35 cellular contexts compared by ENCODE assay signal in genomic region chr4:77650787-77651186, GRCh38. TPM values are rescaled to one million over a fixed set of nuclear protein-coding genes. Genes with fewer than 3 reads are reported as not detected.
"Had no signal": no experiment of that assay in that cellular context is flagged by ENCODE, and none has a peak within 500 bp of the region (broad histone marks: within the 10 kb centered on the region; RNA-seq: fewer than 3 reads in every experiment).

No MANE protein-coding gene starts in this region.

- H3K4me2 ChIP-seq: neural progenitor cell had no signal

- H3K4me1 Mint-ChIP-seq: immature natural killer cell; mesothelial cell of epicardium; natural killer cell; stimulated activated naive CD8-positive, alpha-beta T cell treated with anti-CD3 and anti-CD28 coated beads, Interleukin-15, amount 100 ng/mL, for 72 hours had no signal

- H3K4me3 ChIP-seq: left lung, lower lobe of right lung, neural progenitor cell, tibial nerve, uterus had no signal

- H3K9me3 ChIP-seq: neutrophil had no signal

- H3K27ac Mint-ChIP-seq: immature natural killer cell; mesothelial cell of epicardium; natural killer cell; progenitor cell of endocrine pancreas; stimulated activated memory B cell treated with anti-CD40 and anti-IgM and Interleukin-4, amounts not matched to agents 10 μg/mL and 1 μg/mL and 100 μg/mL, for 72 hours; stimulated activated naive CD8-positive, alpha-beta T cell treated with anti-CD3 and anti-CD28 coated beads, Interleukin-15, amount 100 ng/mL, for 72 hours; type B pancreatic cell had no signal

- H2AFZ ChIP-seq: neural progenitor cell had no signal

- H3K27me3 ChIP-seq: left lung, neural progenitor cell, neutrophil, tibial nerve, uterus had no signal

- ATAC-seq: left colon; lower lobe of right lung; natural killer cell; right cardiac atrium; sciatic nerve; stimulated activated memory B cell treated with anti-CD40 and anti-IgM and Interleukin-4, amounts not matched to agents 10 μg/mL and 1 μg/mL and 100 μg/mL, for 72 hours; stimulated activated naive CD8-positive, alpha-beta T cell treated with anti-CD3 and anti-CD28 coated beads, Interleukin-15, amount 100 ng/mL, for 72 hours had no signal

- H3K27ac ChIP-seq: left lung, lower lobe of right lung, neural progenitor cell, neutrophil, uterus had no signal

- H3K9ac ChIP-seq: neural progenitor cell had no signal

- H3K36me3 Mint-ChIP-seq: immature natural killer cell, neural progenitor cell, type B pancreatic cell had no signal

- H3K27me3 Mint-ChIP-seq: stimulated activated naive CD8-positive, alpha-beta T cell treated with anti-CD3 and anti-CD28 coated beads, Interleukin-15, amount 100 ng/mL, for 72 hours; type B pancreatic cell had no signal

- H3K4me1 ChIP-seq: lower lobe of right lung, neural progenitor cell, uterus had no signal

- DNase-seq: hypothalamus; immature natural killer cell; kidney; left colon; left lung; lower lobe of right lung; mammary epithelial cell; mesendoderm; naive B cell; natural killer cell; nephron progenitor cell; occipital lobe; retina; right cardiac atrium; small intestine; stimulated activated CD4-positive, alpha-beta T cell treated with anti-CD3 and anti-CD28 coated beads, Interleukin-1b, Interleukin-23, amount 100 ng/mL, for 48 hours; stimulated activated CD4-positive, alpha-beta T cell treated with anti-CD3 and anti-CD28 coated beads, Interleukin-2, amount 100 ng/mL, for 48 hours; stimulated activated CD4-positive, alpha-beta T cell treated with anti-CD3 and anti-CD28 coated beads, Interleukin-4, amount 100 ng/mL, for 4 hours; stimulated activated CD8-positive, alpha-beta memory T cell treated with anti-CD3 and anti-CD28 coated beads, Interleukin-4, amount 100 ng/mL, for 48 hours; stimulated activated naive CD4-positive, alpha-beta T cell treated with Interleukin-2 at 50 U/mL for 16 hours; stimulated activated naive CD8-positive, alpha-beta T cell treated with anti-CD3 and anti-CD28 coated beads, Interleukin-15, amount 100 ng/mL, for 72 hours; substantia nigra; uterus had no signal

- H3K4me3 Mint-ChIP-seq: immature natural killer cell; mesothelial cell of epicardium; natural killer cell; nephron progenitor cell; neural progenitor cell; stimulated activated memory B cell treated with anti-CD40 and anti-IgM and Interleukin-4, amounts not matched to agents 10 μg/mL and 1 μg/mL and 100 μg/mL, for 72 hours; stimulated activated naive CD8-positive, alpha-beta T cell treated with anti-CD3 and anti-CD28 coated beads, Interleukin-15, amount 100 ng/mL, for 72 hours; type B pancreatic cell had no signal

- H3K36me3 ChIP-seq: left lung, lower lobe of right lung, neural progenitor cell, neutrophil, tibial nerve, uterus had no signal

RNA-seq across cellular contexts. Expression of gene CXCL13, which starts 45.2 kb away (rescaled TPM):
- total RNA-seq: lower lobe of right lung, mammary epithelial cell, mesothelial cell of epicardium, mononuclear cell, natural killer cell, occipital lobe, osteocyte, progenitor cell of endocrine pancreas, pulmonary artery endothelial cell, right cardiac atrium, sciatic nerve, temporal lobe had no signal
- polyA plus RNA-seq: immature natural killer cell, mammary epithelial cell, right cardiac atrium had no signal
